In the genomic region with DNA sequence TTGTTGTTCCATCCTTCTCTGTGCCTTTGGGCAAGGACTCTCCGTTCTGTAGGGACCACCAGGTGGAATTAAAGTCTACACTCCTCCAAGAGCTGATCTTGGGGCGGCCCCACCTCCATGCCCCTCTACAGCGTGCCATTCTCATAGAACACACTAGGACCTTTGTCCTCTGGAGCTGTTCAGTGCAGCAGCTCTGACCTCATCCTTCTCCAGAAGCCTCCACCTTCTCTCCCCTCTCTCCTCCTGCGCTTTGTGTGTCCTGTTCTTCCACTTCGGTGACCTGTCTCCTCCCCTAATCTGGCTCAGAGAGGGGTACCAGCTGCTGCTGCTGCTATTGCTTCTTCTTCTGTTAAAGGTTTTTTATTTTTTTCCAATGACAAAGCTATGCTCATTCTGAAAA, we compare ENCODE assay signal across 13 cellular contexts. TPM values are rescaled to one million over a fixed set of nuclear protein-coding genes. Genes with fewer than 3 reads are reported as not detected.
DNase-seq lines count a peak whose midpoint lies in the region; ATAC-seq and TF ChIP-seq lines count a peak whose summit lies in the region.
"Had no signal": no experiment of that assay in that cellular context is flagged by ENCODE, and none has a peak within 500 bp of the region (broad histone marks: within the 10 kb centered on the region; RNA-seq: fewer than 3 reads in every experiment).

No MANE protein-coding gene starts in this region.

- TF ChIP-seq CTCF in hepatocyte (IDR thresholded peaks at IDR 0.05; ENCODE audit: poor library complexity): no peak

- peaks cover 36% of the 10 kb centered on the region for H3K4me1 Mint-ChIP-seq in activated naive CD4-positive, alpha-beta T cell treated with anti-CD3 and anti-CD28 coated beads, Interleukin-2, amount 50 U/mL, for 24 hours

- ATAC-seq in HG03097 (IDR thresholded peaks at IDR 0.05; ENCODE audit: low FRiP score, unreplicated experiment) (no peak), HG02884 (IDR thresholded peaks at IDR 0.05; ENCODE audit: unreplicated experiment) (no peak)
- ATAC-seq: HCT116 had no signal

- peaks cover 2% of the 10 kb centered on the region for H3K27me3 Mint-ChIP-seq in activated naive CD4-positive, alpha-beta T cell treated with anti-CD3 and anti-CD28 coated beads, Interleukin-2, amount 50 U/mL, for 24 hours

- peaks cover 23% of the 10 kb centered on the region for H4K20me1 ChIP-seq in hepatocyte (ENCODE audit: insufficient read depth, poor library complexity, severe bottlenecking)

- H3K36me3 ChIP-seq in hepatocyte (replicated peaks; ENCODE audit: insufficient read depth, low read depth): no peaks in the 10 kb centered on the region
- H3K36me3 ChIP-seq: ovary had no signal

- peak overlapping the region; percentile 86 for H3K4me2 ChIP-seq in hepatocyte

- no peak overlapping the region for H2AFZ ChIP-seq in hepatocyte

- no peak overlapping the region for H3K4me3 ChIP-seq in hepatocyte
- H3K4me3 ChIP-seq: ovary had no signal

- no peaks in the 10 kb centered on the region for H3K9me2 ChIP-seq in hepatocyte (replicated peaks; ENCODE audit: insufficient read depth)

- WGBS in hepatocyte (ENCODE audit: low lambda C conversion rate, missing lambda C conversion rate): 37% methylated on average over 5 of the region's 5 CpGs

- peaks cover 4% of the 10 kb centered on the region for H3K9me3 Mint-ChIP-seq in activated naive CD4-positive, alpha-beta T cell treated with anti-CD3 and anti-CD28 coated beads, Interleukin-2, amount 50 U/mL, for 24 hours

- no peaks in the 10 kb centered on the region for H3K27me3 ChIP-seq in hepatocyte
- H3K27me3 ChIP-seq: ovary had no signal

- peak overlapping the region; percentile 24 for H3K4me3 Mint-ChIP-seq in activated naive CD4-positive, alpha-beta T cell treated with anti-CD3 and anti-CD28 coated beads, Interleukin-2, amount 50 U/mL, for 24 hours

- peak overlapping the region; percentile 99 for H3K27ac ChIP-seq in hepatocyte
- H3K27ac ChIP-seq in substantia nigra (ENCODE audit: low read depth, low read length, poor library complexity, severe bottlenecking): peak overlapping the region; percentile 36
- H3K27ac ChIP-seq: ovary had no signal

- DNase-seq in activated naive CD4-positive, alpha-beta T cell treated with Interleukin-2 at 50 U/mL for 16 hours: no peak
- DNase-seq in NCI-H510A treated with DMSO at 0.1 percent for 48 hours (lab: John Stamatoyannopoulos, UW) (peak; percentile 21), hepatocyte (ENCODE audit: low spot score) (peak; percentile 50), substantia nigra (lab: John Stamatoyannopoulos, UW) (peak in 2 of 49 donors; percentile 11 to 31), SW 1271 (lab: John Stamatoyannopoulos, UW) (no peak)
- DNase-seq: ovary; stimulated activated CD4-positive, alpha-beta T cell treated with anti-CD3 and anti-CD28 coated beads, Interleukin-4, amount 100 ng/mL, for 1 hour had no signal

- H3K4me1 ChIP-seq in hepatocyte (ENCODE audit: insufficient read depth): peaks cover 31% of the 10 kb centered on the region

- H3K9me3 ChIP-seq in hepatocyte (ENCODE audit: low read depth): no peaks in the 10 kb centered on the region
- H3K9me3 ChIP-seq: ovary had no signal

- H3K27ac Mint-ChIP-seq in activated naive CD4-positive, alpha-beta T cell treated with anti-CD3 and anti-CD28 coated beads, Interleukin-2, amount 50 U/mL, for 24 hours: peak overlapping the region; percentile 85

- H3K36me3 Mint-ChIP-seq in activated naive CD4-positive, alpha-beta T cell treated with anti-CD3 and anti-CD28 coated beads, Interleukin-2, amount 50 U/mL, for 24 hours: no peaks in the 10 kb centered on the region

- peaks cover 39% of the 10 kb centered on the region for H3K79me2 ChIP-seq in hepatocyte

RNA-seq across cellular contexts. Expression of a gene that starts 1.8 kb away (rescaled TPM):
- 304 and 311 TPM in 2 replicates for total RNA-seq in hepatocyte
- polyA plus RNA-seq in hepatocyte: 180 and 198 TPM in 2 replicates

RNA-seq across cellular contexts. Expression of a gene that starts 46.3 kb away (rescaled TPM):
- total RNA-seq in hepatocyte: not detected in 2 replicates
- polyA plus RNA-seq in hepatocyte: not detected in 2 replicates
- total RNA-seq: LHCN-M2; T-helper 1 cell treated with Interleukin-12 subunit alpha and Interleukin-12 subunit beta and Interleukin-4 antibody, amounts not matched to agents 30 ng/mL and 1 ng/mL, for 36 hours had no signal
- polyA plus RNA-seq: ovary had no signal

RNA-seq across cellular contexts. Expression of a gene that starts 51.3 kb away (rescaled TPM):
- total RNA-seq in hepatocyte: not detected in 2 replicates
- polyA plus RNA-seq in hepatocyte: not detected in 2 replicates
- total RNA-seq: LHCN-M2; T-helper 1 cell treated with Interleukin-12 subunit alpha and Interleukin-12 subunit beta and Interleukin-4 antibody, amounts not matched to agents 30 ng/mL and 1 ng/mL, for 36 hours had no signal

Comparison
In these comparisons a context has a peak if more than half of its experiments do, and no peak if none do; other contexts are left out.
1. DNase-seq: peak in NCI-H510A treated with DMSO at 0.1 percent for 48 hours (single experiment) and hepatocyte (single experiment); none in activated naive CD4-positive, alpha-beta T cell treated with Interleukin-2 at 50 U/mL for 16 hours (single experiment) and SW 1271 (0 of 2).